18 cellular contexts compared by ENCODE assay signal in the genomic region with DNA sequence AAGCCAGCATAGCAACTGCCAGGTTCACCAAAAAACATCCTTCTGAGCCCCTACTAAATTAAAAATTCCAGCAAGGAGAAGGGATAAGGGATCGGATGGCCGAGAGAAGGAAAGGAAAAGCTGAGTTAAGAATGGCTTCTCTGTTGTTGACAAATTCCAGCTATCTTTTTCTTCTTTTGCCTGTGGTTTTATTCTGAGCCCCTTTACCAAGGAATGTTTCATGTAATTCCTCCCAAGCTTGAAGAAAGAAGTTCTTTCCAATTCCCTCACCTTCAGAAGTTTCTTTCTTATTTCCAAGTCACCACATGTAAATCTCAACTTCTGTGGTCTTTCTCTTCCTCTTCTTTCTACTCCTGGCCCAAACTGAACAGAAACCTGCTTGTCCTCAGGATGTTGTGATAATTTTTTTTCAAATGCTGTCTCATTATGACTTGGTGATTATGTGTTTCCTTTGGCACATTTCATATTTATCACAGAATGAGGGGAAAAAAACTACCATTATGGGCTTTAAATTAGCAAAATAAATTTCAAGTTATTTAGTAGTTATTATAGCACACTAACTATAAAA. TPM values are rescaled to one million over a fixed set of nuclear protein-coding genes. Genes with fewer than 3 reads are reported as not detected.
DNase-seq lines count a peak whose midpoint lies in the region; ATAC-seq and TF ChIP-seq lines count a peak whose summit lies in the region.
"Had no signal": no experiment of that assay in that cellular context is flagged by ENCODE, and none has a peak within 500 bp of the region (broad histone marks: within the 10 kb centered on the region; RNA-seq: fewer than 3 reads in every experiment).

No MANE protein-coding gene starts in this region.

- WGBS in H9 (ENCODE audit: extremely low coverage, insufficient read length, low lambda C conversion rate): no CpG with 5 or more reads among the region's 2 CpGs

- H4K8ac ChIP-seq in H9 (replicated peaks; ENCODE audit: insufficient read length, low read depth, low read length): no peak overlapping the region

- no peak overlapping the region for H3K18ac ChIP-seq in H9 (ENCODE audit: insufficient read length, low read depth, low read length)

- peak overlapping the region in 2 of 3 experiments; percentile 78 to 94; a peak in 3 of 7 replicates for H3K27ac Mint-ChIP-seq in H9
- H3K27ac Mint-ChIP-seq: CD8-positive, alpha-beta T cell had no signal

- H3K4me1 Mint-ChIP-seq in H9: peaks cover 11 to 15% of the 10 kb centered on the region in 2 experiments; a peak in 3 of 4 replicates

- TF ChIP-seq POLR2A in erythroblast (IDR thresholded peaks at IDR 0.05; ENCODE audit: low read length): no peak

- H3K27me3 Mint-ChIP-seq in H9 (ENCODE audit: low read depth): no peaks in the 10 kb centered on the region

- H4K91ac ChIP-seq in H9 (ENCODE audit: insufficient read length, low read depth, low read length): no peak overlapping the region

- no peaks in the 10 kb centered on the region for H3K9me3 Mint-ChIP-seq in H9
- H3K9me3 Mint-ChIP-seq: CD8-positive, alpha-beta T cell had no signal

- H2AFZ ChIP-seq in H9 (ENCODE audit: low read length): no peak overlapping the region

- H2BK15ac ChIP-seq in H9 (ENCODE audit: low read depth, low read length): no peak overlapping the region

- no peak overlapping the region for H4K5ac ChIP-seq in H9 (ENCODE audit: insufficient read length, low read depth, low read length)

- H3T11ph ChIP-seq in H9 (ENCODE audit: low read length): no peak overlapping the region

- H3K4me2 ChIP-seq in H9 (ENCODE audit: insufficient read depth, insufficient read length, low read length): no peak overlapping the region

- no peak overlapping the region for H2AK5ac ChIP-seq in H9 (ENCODE audit: insufficient read length, low read length)

- peaks cover 3 to 13% (median 7%) of the 10 kb centered on the region in 3 experiments; a peak in 6 of 7 replicates for H3K36me3 Mint-ChIP-seq in H9 (ENCODE audit: insufficient read depth in 1 of 3, low read depth in 3 of 3)
- H3K36me3 Mint-ChIP-seq: CD8-positive, alpha-beta T cell had no signal

- no peak overlapping the region for H3K14ac ChIP-seq in H9 (ENCODE audit: insufficient read depth, low read length)

- H3K4me1 ChIP-seq in H9 (ENCODE audit: insufficient read depth, low read length): no peaks in the 10 kb centered on the region
- peaks cover 18% of the 10 kb centered on the region for H3K4me1 ChIP-seq in upper lobe of right lung

- H3K9me3 ChIP-seq in H9 (ENCODE audit: control insufficient read depth, low read depth, low read length): no peaks in the 10 kb centered on the region
- no peaks in the 10 kb centered on the region for H3K9me3 ChIP-seq in upper lobe of right lung
- H3K9me3 ChIP-seq: BE2C, Peyer's patch had no signal

- no peaks in the 10 kb centered on the region for H3K79me1 ChIP-seq in H9 (ENCODE audit: insufficient read depth, low read depth, low read length, poor library complexity, severe bottlenecking)

- ATAC-seq in upper lobe of right lung (no peak), HG03175 (IDR thresholded peaks at IDR 0.05; ENCODE audit: unreplicated experiment) (no peak)
- ATAC-seq: CD8-positive, alpha-beta T cell; Right ventricle myocardium inferior had no signal

- H3K27ac ChIP-seq in H9 (ENCODE audit: insufficient read length, low read depth, low read length): no peak overlapping the region
- peak overlapping the region; percentile 3 for H3K27ac ChIP-seq in upper lobe of right lung
- H3K27ac ChIP-seq: HL-60, Peyer's patch, SK-N-MC had no signal

- H2BK5ac ChIP-seq in H9 (ENCODE audit: insufficient read length, low read length): no peak overlapping the region

- no peak for TF ChIP-seq CTCF in H9 (conservative IDR thresholded peaks at IDR 0.05)
- TF ChIP-seq CTCF in upper lobe of right lung (IDR thresholded peaks at IDR 0.05): no peak

- intact Hi-C loops in upper lobe of right lung (cut with DNase I): no loop called here

- H4K20me1 ChIP-seq in H9 (ENCODE audit: control insufficient read depth, insufficient read depth, insufficient read length): no peaks in the 10 kb centered on the region

- H3K4me3 Mint-ChIP-seq in H9: no peak overlapping the region
- H3K4me3 Mint-ChIP-seq: CD8-positive, alpha-beta T cell had no signal

- H3K27me3 ChIP-seq in H9 (ENCODE audit: insufficient read depth, low read length) (no peaks in the 10 kb centered on the region), upper lobe of right lung (no peaks in the 10 kb centered on the region)
- H3K27me3 ChIP-seq: BE2C, Peyer's patch had no signal

- no peak overlapping the region for H2BK12ac ChIP-seq in H9 (ENCODE audit: insufficient read length, low read depth, low read length)

- H2BK20ac ChIP-seq in H9 (ENCODE audit: low read depth, low read length, poor library complexity, severe bottlenecking): no peak overlapping the region

- no peak overlapping the region for H3K56ac ChIP-seq in H9 (ENCODE audit: insufficient read length, low read depth, low read length)

- no peaks in the 10 kb centered on the region for H3K79me2 ChIP-seq in H9 (ENCODE audit: insufficient read depth, low read length)

- no peak overlapping the region for H2BK120ac ChIP-seq in H9 (ENCODE audit: low read depth, low read length, poor library complexity, severe bottlenecking)

- H3K36me3 ChIP-seq in upper lobe of right lung: no peaks in the 10 kb centered on the region
- H3K36me3 ChIP-seq: BE2C, Peyer's patch had no signal

- H3K23me2 ChIP-seq in H9 (ENCODE audit: insufficient read length, low read depth, low read length, poor library complexity, severe bottlenecking): no peaks in the 10 kb centered on the region

- no peak overlapping the region for H3K9ac ChIP-seq in H9 (ENCODE audit: extremely low read depth, insufficient read length, low read length)

- no peak overlapping the region for H3K4ac ChIP-seq in H9 (ENCODE audit: low read depth, low read length)

- H3K4me3 ChIP-seq in upper lobe of right lung: no peak overlapping the region
- H3K4me3 ChIP-seq: Peyer's patch, SK-N-MC had no signal

- DNase-seq in H9 (no peak), amniotic epithelial cell (ENCODE audit: low read depth) (peak; percentile 65), erythroblast (lab: John Stamatoyannopoulos, UW) (peak; percentile 40 to 68), upper lobe of right lung (no peak), NCI-H2029 (lab: John Stamatoyannopoulos, UW) (no peak), COR-L47 (lab: John Stamatoyannopoulos, UW) (no peak)
- DNase-seq: BE2C; CD8-positive, alpha-beta T cell; GF-D8; MV-4-11; NCI-H1417 treated with DMSO at 0.1 percent for 48 hours; NCI-H1930; NCI-H82; Peyer's patch had no signal

- no peak overlapping the region for H3K23ac ChIP-seq in H9 (ENCODE audit: insufficient read length, low read depth, low read length)

RNA-seq across cellular contexts. Expression of gene FGD6, which starts 40.0 kb away (rescaled TPM):
- total RNA-seq in H9 (2021) (35.7 and 39.5 TPM in 2 replicates), upper lobe of right lung (28.8 TPM)

RNA-seq across cellular contexts. Expression of gene VEZT, which starts 40.3 kb away (rescaled TPM):
- total RNA-seq in H9 (2021) (67.1 and 69.8 TPM in 2 replicates), upper lobe of right lung (69.9 TPM)

Comparison
In these comparisons a context has a peak if more than half of its experiments do, and no peak if none do; other contexts are left out.
1. DNase-seq: peak in amniotic epithelial cell (single experiment) and erythroblast (2 of 2); none in H9 (single experiment), upper lobe of right lung (single experiment), NCI-H2029 (single experiment) and COR-L47 (single experiment).